ENCODE assay signal across 11 cellular contexts in genomic region chr12:127810026-127810425, GRCh38.
DNase-seq lines count a peak whose midpoint lies in the region; ATAC-seq and TF ChIP-seq lines count a peak whose summit lies in the region.
"Had no signal": no experiment of that assay in that cellular context is flagged by ENCODE, and none has a peak within 500 bp of the region (broad histone marks: within the 10 kb centered on the region; RNA-seq: fewer than 3 reads in every experiment).

No MANE protein-coding gene starts in this region.

- ATAC-seq in HG03342 (IDR thresholded peaks at IDR 0.05; ENCODE audit: unreplicated experiment) (no peak), HG02798 (IDR thresholded peaks at IDR 0.05; ENCODE audit: poor library complexity, unreplicated experiment) (no peak)

- TF ChIP-seq CTCF in fibroblast of villous mesenchyme (IDR thresholded peaks at IDR 0.05; ENCODE audit: insufficient read depth, low read depth, low read length): no peak
- TF ChIP-seq CTCF in retinal pigment epithelial cell (conservative IDR thresholded peaks at IDR 0.05; ENCODE audit: low read depth, low read length): peak; percentile 36

- DNase-seq in GM03348 (ENCODE audit: low spot score) (peak; percentile 73), SHP77 treated with DMSO at 0.1 percent for 48 hours (lab: John Stamatoyannopoulos, UW) (peak; percentile 54), fibroblast of villous mesenchyme (ENCODE audit: low read depth) (peak; percentile 91), retinal pigment epithelial cell (ENCODE audit: low read depth) (peak; percentile 90)
- DNase-seq in stimulated activated CD4-positive, alpha-beta T cell treated with anti-CD3 and anti-CD28 coated beads, Interleukin-15, amount 100 ng/mL, for 24 hours: no peak
- no peak for DNase-seq in activated naive CD4-positive, alpha-beta T cell treated with Interleukin-2 at 50 U/mL for 16 hours
- DNase-seq: activated gamma-delta T cell, GF-D8, NCI-H1694 had no signal

- H3K4me3 ChIP-seq in fibroblast of villous mesenchyme (ENCODE audit: low read depth, low read length) (no peak overlapping the region), retinal pigment epithelial cell (ENCODE audit: low read length) (no peak overlapping the region)

Comparison
In these comparisons a context has a peak if more than half of its experiments do, and no peak if none do; other contexts are left out.
1. DNase-seq: peak in GM03348 (single experiment), SHP77 treated with DMSO at 0.1 percent for 48 hours (single experiment), fibroblast of villous mesenchyme (single experiment) and retinal pigment epithelial cell (single experiment); none in stimulated activated CD4-positive, alpha-beta T cell treated with anti-CD3 and anti-CD28 coated beads, Interleukin-15, amount 100 ng/mL, for 24 hours (single experiment) and activated naive CD4-positive, alpha-beta T cell treated with Interleukin-2 at 50 U/mL for 16 hours (single experiment).